Comparison of ENCODE assay signal across 18 cellular contexts in genomic region chr22:46598737-46599424, GRCh38. TPM values are rescaled to one million over a fixed set of nuclear protein-coding genes. Genes with fewer than 3 reads are reported as not detected.
DNase-seq lines count a peak whose midpoint lies in the region; ATAC-seq and TF ChIP-seq lines count a peak whose summit lies in the region.
"Had no signal": no experiment of that assay in that cellular context is flagged by ENCODE, and none has a peak within 500 bp of the region (broad histone marks: within the 10 kb centered on the region; RNA-seq: fewer than 3 reads in every experiment).

No MANE protein-coding gene starts in this region.

- H3K4me3 Mint-ChIP-seq in activated T-helper 2 cell treated with anti-CD3 and anti-CD28 coated beads, Interferon-gamma antibody, Interleukin-2, Interleukin-4, amounts not matched to agents 10 μg/mL and 5 μg/mL and 100 μg/mL, durations not matched to agents 14 hours and 24 hours and 36 hours (ENCODE audit: low read depth), result no peak overlapping the region
- H3K4me3 Mint-ChIP-seq: activated CD4-positive, alpha-beta memory T cell treated with anti-CD3 and anti-CD28 coated beads, Interleukin-2, amount 10 ng/mL, durations not matched to agents 7 days and 5 days; H9; stimulated activated memory B cell treated with anti-CD40 and anti-IgM and Interleukin-4, amounts not matched to agents 10 μg/mL and 1 μg/mL and 100 μg/mL, for 72 hours had no signal

- H3K23ac ChIP-seq in IMR-90 (ENCODE audit: low read depth, low read length), result no peak overlapping the region

- no peak overlapping the region for H3K27ac Mint-ChIP-seq in activated T-helper 2 cell treated with anti-CD3 and anti-CD28 coated beads, Interferon-gamma antibody, Interleukin-2, Interleukin-4, amounts not matched to agents 10 μg/mL and 5 μg/mL and 100 μg/mL, durations not matched to agents 14 hours and 24 hours and 36 hours
- H3K27ac Mint-ChIP-seq: activated CD4-positive, alpha-beta memory T cell treated with anti-CD3 and anti-CD28 coated beads, Interleukin-2, amount 10 ng/mL, durations not matched to agents 7 days and 5 days; stimulated activated memory B cell treated with anti-CD40 and anti-IgM and Interleukin-4, amounts not matched to agents 10 μg/mL and 1 μg/mL and 100 μg/mL, for 72 hours had no signal

- no peak overlapping the region for H3K4me3 ChIP-seq in IMR-90 (ENCODE audit: insufficient read depth, low read depth, low read length)
- no peak overlapping the region for H3K4me3 ChIP-seq in left ventricle myocardium inferior
- no peak overlapping the region for H3K4me3 ChIP-seq in skeletal muscle tissue (ENCODE audit: low read length in 3 of 3)
- H3K4me3 ChIP-seq: prostate gland had no signal

- no peak for TF ChIP-seq RAD21 in IMR-90 (IDR thresholded peaks at IDR 0.05; ENCODE audit: low read length)

- TF ChIP-seq POLR2A in IMR-90 (IDR thresholded peaks at IDR 0.05; ENCODE audit: low read depth, low read length), result no peak

- no peak overlapping the region for H2AK9ac ChIP-seq in IMR-90 (replicated peaks; ENCODE audit: low read depth, low read length, poor library complexity)

- H3K9me3 Mint-ChIP-seq in activated T-helper 2 cell treated with anti-CD3 and anti-CD28 coated beads, Interferon-gamma antibody, Interleukin-2, Interleukin-4, amounts not matched to agents 10 μg/mL and 5 μg/mL and 100 μg/mL, durations not matched to agents 14 hours and 24 hours and 36 hours, result no peaks in the 10 kb centered on the region
- H3K9me3 Mint-ChIP-seq: activated CD4-positive, alpha-beta memory T cell treated with anti-CD3 and anti-CD28 coated beads, Interleukin-2, amount 10 ng/mL, durations not matched to agents 7 days and 5 days; H9; stimulated activated memory B cell treated with anti-CD40 and anti-IgM and Interleukin-4, amounts not matched to agents 10 μg/mL and 1 μg/mL and 100 μg/mL, for 72 hours had no signal

- in situ Hi-C loops in IMR-90 (cut with MboI; ENCODE audit: low sequenced_read_pairs), result no loop called here

- H3K18ac ChIP-seq in IMR-90 (ENCODE audit: low read depth, low read length), result no peak overlapping the region; the same call in 1 of the 2 replicates

- H3K14ac ChIP-seq in IMR-90 (replicated peaks; ENCODE audit: low read depth, low read length), result no peak overlapping the region

- intact Hi-C loops in IMR-90 (cut with micrococcal nuclease), result no loop called here
- intact Hi-C loops in left ventricle myocardium inferior (cut with micrococcal nuclease), result no loop called here
- intact Hi-C loops in activated T-helper 2 cell treated with anti-CD3 and anti-CD28 coated beads, Interferon-gamma antibody, Interleukin-2, Interleukin-4, amounts not matched to agents 10 μg/mL and 5 μg/mL and 100 μg/mL, durations not matched to agents 14 hours and 24 hours and 36 hours (cut with micrococcal nuclease), result no loop called here

- DNase-seq in IMR-90 (peak; percentile 33), left ventricle myocardium inferior (peak; percentile 30), cerebellum (ENCODE audit: low spot score) (no peak)
- no peak for DNase-seq in activated T-helper 2 cell treated with anti-CD3 and anti-CD28 coated beads, Interferon-gamma antibody, Interleukin-2, Interleukin-4, amounts not matched to agents 10 μg/mL and 5 μg/mL and 100 μg/mL, durations not matched to agents 14 hours and 24 hours and 36 hours (ENCODE audit: low spot score)
- DNase-seq in effector CD8-positive, alpha-beta T cell (lab: John Stamatoyannopoulos, UW), result no peak
- DNase-seq: activated CD4-positive, alpha-beta memory T cell treated with anti-CD3 and anti-CD28 coated beads, Interleukin-2, amount 10 ng/mL, durations not matched to agents 7 days and 5 days; H9; midbrain; NCI-H1105; NCI-H446 treated with DMSO at 0.1 percent for 48 hours; stimulated activated CD4-positive, alpha-beta T cell treated with anti-CD3 and anti-CD28 coated beads, Interleukin-4, amount 100 ng/mL, for 1 hour had no signal

- no peak overlapping the region for H2BK5ac ChIP-seq in IMR-90 (ENCODE audit: low read depth, low read length, poor library complexity, severe bottlenecking)

- H3K27me3 ChIP-seq in IMR-90 (ENCODE audit: control insufficient read depth, insufficient read depth, low read length), result no peaks in the 10 kb centered on the region
- H3K27me3 ChIP-seq in left ventricle myocardium inferior (ENCODE audit: low read depth), result no peaks in the 10 kb centered on the region
- H3K27me3 ChIP-seq in skeletal muscle tissue (ENCODE audit: control insufficient read depth in 3 of 3, insufficient read depth in 3 of 3, low read length in 3 of 3), result no peaks in the 10 kb centered on the region

- no peak overlapping the region for H2BK20ac ChIP-seq in IMR-90 (ENCODE audit: low read depth, low read length)

- H3K27ac ChIP-seq in IMR-90 (ENCODE audit: insufficient read depth, low read length) (no peak overlapping the region), VCaP (peak overlapping the region; percentile 72; the same call in 1 of the 2 replicates), left ventricle myocardium inferior (replicated peaks) (peak overlapping the region; percentile 52), skeletal muscle tissue (ENCODE audit: low read depth, low read length) (peak overlapping the region; percentile 51)
- H3K27ac ChIP-seq: epithelial cell of prostate, prostate gland had no signal

- H2BK15ac ChIP-seq in IMR-90 (ENCODE audit: low read depth, low read length), result no peak overlapping the region

- H3K4ac ChIP-seq in IMR-90 (ENCODE audit: low read depth, low read length), result no peak overlapping the region

- no peaks in the 10 kb centered on the region for H3K79me1 ChIP-seq in IMR-90 (ENCODE audit: low read depth in 1 of 2, low read length in 2 of 2)

- H3K4me1 ChIP-seq in IMR-90 (ENCODE audit: control insufficient read depth, insufficient read depth, low read length) (peaks cover 2% of the 10 kb centered on the region; the same call in 1 of the 2 replicates), left ventricle myocardium inferior (peaks cover 79% of the 10 kb centered on the region), skeletal muscle tissue (ENCODE audit: control insufficient read depth in 3 of 3, insufficient read depth in 3 of 3, low read length in 3 of 3) (peaks cover 15 to 31% (median 23%) of the 10 kb centered on the region in 3 donors)

- no peak overlapping the region for H2BK120ac ChIP-seq in IMR-90 (ENCODE audit: low read depth, low read length)

- WGBS in IMR-90 (ENCODE audit: extremely low coverage in 2 of 2, insufficient read length in 1 of 2), 2 experiments, result 87% methylated on average over 10 of the region's 18 CpGs; no CpG with 5 or more reads in 1 of the 2 experiments

- no TSS peak for BruUV-seq in IMR-90 (replicated peaks; lab: Mats Ljungman, UMichigan)

- dilution Hi-C loops in IMR-90 (cut with HindIII; ENCODE audit: low sequenced_read_pairs, unreplicated experiment), result no loop called here

- no peak overlapping the region for H3K9ac ChIP-seq in IMR-90 (ENCODE audit: low read depth, low read length)
- no peak overlapping the region for H3K9ac ChIP-seq in skeletal muscle tissue (ENCODE audit: low read depth in 1 of 3, low read length in 3 of 3)

- peaks cover 6% of the 10 kb centered on the region; the same call in 1 of the 2 replicates for H4K20me1 ChIP-seq in IMR-90 (ENCODE audit: insufficient read depth, low read length)

- no peak overlapping the region for H2AK5ac ChIP-seq in IMR-90 (ENCODE audit: low read depth, low read length)

- POLR2A ChIA-PET in IMR-90 (lab: Charles Lee; ENCODE audit: unreplicated experiment), result no interaction called here

- H4K5ac ChIP-seq in IMR-90 (ENCODE audit: low read depth, low read length), result no peak overlapping the region

- no peaks in the 10 kb centered on the region for H3K27me3 Mint-ChIP-seq in activated T-helper 2 cell treated with anti-CD3 and anti-CD28 coated beads, Interferon-gamma antibody, Interleukin-2, Interleukin-4, amounts not matched to agents 10 μg/mL and 5 μg/mL and 100 μg/mL, durations not matched to agents 14 hours and 24 hours and 36 hours (ENCODE audit: low read depth)
- H3K27me3 Mint-ChIP-seq: activated CD4-positive, alpha-beta memory T cell treated with anti-CD3 and anti-CD28 coated beads, Interleukin-2, amount 10 ng/mL, durations not matched to agents 7 days and 5 days; stimulated activated memory B cell treated with anti-CD40 and anti-IgM and Interleukin-4, amounts not matched to agents 10 μg/mL and 1 μg/mL and 100 μg/mL, for 72 hours had no signal

- CTCF ChIA-PET in IMR-90 (lab: Yijun Ruan, JAX), result interaction anchor here (0.9 kb wide), 1 partner anchor 12 kb away, joined by 3 read pairs; no protein-coding TSS in a partner anchor

- no peak for TF ChIP-seq CTCF in IMR-90 (conservative IDR thresholded peaks at IDR 0.05; ENCODE audit: low read depth, low read length)
- TF ChIP-seq CTCF in VCaP (conservative IDR thresholded peaks at IDR 0.05), result no peak
- no peak for TF ChIP-seq CTCF in left ventricle myocardium inferior (IDR thresholded peaks at IDR 0.05; ENCODE audit: borderline replicate concordance)

- no peak overlapping the region for H2AFZ ChIP-seq in IMR-90 (replicated peaks; ENCODE audit: low read length, poor library complexity)

- no peak overlapping the region for H4K91ac ChIP-seq in IMR-90 (ENCODE audit: insufficient read depth, low read depth, low read length)

- ATAC-seq in IMR-90 (ENCODE audit: low read depth) (peak; percentile 42; the same call in 1 of the 2 replicates), HG03565 (IDR thresholded peaks at IDR 0.05; ENCODE audit: unreplicated experiment) (no peak)
- ATAC-seq: Panc1; stimulated activated memory B cell treated with anti-CD40 and anti-IgM and Interleukin-4, amounts not matched to agents 10 μg/mL and 1 μg/mL and 100 μg/mL, for 72 hours had no signal

- H3K36me3 Mint-ChIP-seq in activated T-helper 2 cell treated with anti-CD3 and anti-CD28 coated beads, Interferon-gamma antibody, Interleukin-2, Interleukin-4, amounts not matched to agents 10 μg/mL and 5 μg/mL and 100 μg/mL, durations not matched to agents 14 hours and 24 hours and 36 hours (ENCODE audit: low read depth), result peaks cover 5% of the 10 kb centered on the region

- peaks cover 4% of the 10 kb centered on the region for H3K4me1 Mint-ChIP-seq in activated T-helper 2 cell treated with anti-CD3 and anti-CD28 coated beads, Interferon-gamma antibody, Interleukin-2, Interleukin-4, amounts not matched to agents 10 μg/mL and 5 μg/mL and 100 μg/mL, durations not matched to agents 14 hours and 24 hours and 36 hours (ENCODE audit: low read depth)

- H3K4me2 ChIP-seq in IMR-90 (ENCODE audit: low read depth, low read length), result no peak overlapping the region; the same call in 1 of the 2 replicates

- H3K9me3 ChIP-seq in IMR-90 (ENCODE audit: control insufficient read depth, insufficient read depth, low read length) (no peaks in the 10 kb centered on the region), left ventricle myocardium inferior (replicated peaks) (no peaks in the 10 kb centered on the region), skeletal muscle tissue (ENCODE audit: control insufficient read depth in 3 of 3, low read length in 3 of 3) (no peaks in the 10 kb centered on the region)
- H3K9me3 ChIP-seq: prostate gland had no signal

- H3K36me3 ChIP-seq in IMR-90 (ENCODE audit: control insufficient read depth, insufficient read depth, low read length), result no peaks in the 10 kb centered on the region
- no peaks in the 10 kb centered on the region for H3K36me3 ChIP-seq in left ventricle myocardium inferior
- H3K36me3 ChIP-seq in skeletal muscle tissue (ENCODE audit: control insufficient read depth in 3 of 3, insufficient read depth in 3 of 3, low read length in 3 of 3), result peaks cover 0 to 2% (median 0%) of the 10 kb centered on the region in 3 donors
- H3K36me3 ChIP-seq: prostate gland had no signal

- H3K56ac ChIP-seq in IMR-90 (ENCODE audit: extremely low read depth, insufficient read depth, low read length), result no peak overlapping the region

- no peak overlapping the region for H4K8ac ChIP-seq in IMR-90 (ENCODE audit: low read depth in 2 of 2, low read length in 2 of 2)

- no peaks in the 10 kb centered on the region for H3K9me1 ChIP-seq in IMR-90 (ENCODE audit: insufficient read depth, low read length)

RNA-seq across cellular contexts. Expression of gene GRAMD4, which starts 21.3 kb away (rescaled TPM):
- total RNA-seq in IMR-90 (2012; rRNA removed), result 2.7 and 2.8 TPM in 2 replicates
- polyA plus RNA-seq in IMR-90 (2012; rRNA removed), result 5.8 and 7.4 TPM in 2 replicates
- 3.2 and 5.9 TPM in 2 replicates for polyA plus RNA-seq in IMR-90 (2012; cell fraction: cytosol; rRNA removed)
- 11.4 and 12.3 TPM in 2 replicates for polyA plus RNA-seq in IMR-90 (2012; cell fraction: nucleus; rRNA removed; ENCODE audit: low replicate concordance)
- total RNA-seq in left ventricle myocardium inferior, result 77.6 TPM
- total RNA-seq in skeletal muscle tissue, result 26.1 TPM
- total RNA-seq in activated T-helper 2 cell treated with anti-CD3 and anti-CD28 coated beads, Interferon-gamma antibody, Interleukin-2, Interleukin-4, amounts not matched to agents 10 μg/mL and 5 μg/mL and 100 μg/mL, durations not matched to agents 14 hours and 24 hours and 36 hours, result 90.8 and 91.6 TPM in 2 replicates
- total RNA-seq in cerebellum, result 36.7 TPM

Comparison
In these comparisons a context has a peak if more than half of its experiments do, and no peak if none do; other contexts are left out.
1. DNase-seq: peak in IMR-90 (single experiment) and left ventricle myocardium inferior (single experiment); none in activated T-helper 2 cell treated with anti-CD3 and anti-CD28 coated beads, Interferon-gamma antibody, Interleukin-2, Interleukin-4, amounts not matched to agents 10 μg/mL and 5 μg/mL and 100 μg/mL, durations not matched to agents 14 hours and 24 hours and 36 hours (single experiment), cerebellum (single experiment) and effector CD8-positive, alpha-beta T cell (single experiment).